ENCODE assay signal across 8 cellular contexts in the genomic region with DNA sequence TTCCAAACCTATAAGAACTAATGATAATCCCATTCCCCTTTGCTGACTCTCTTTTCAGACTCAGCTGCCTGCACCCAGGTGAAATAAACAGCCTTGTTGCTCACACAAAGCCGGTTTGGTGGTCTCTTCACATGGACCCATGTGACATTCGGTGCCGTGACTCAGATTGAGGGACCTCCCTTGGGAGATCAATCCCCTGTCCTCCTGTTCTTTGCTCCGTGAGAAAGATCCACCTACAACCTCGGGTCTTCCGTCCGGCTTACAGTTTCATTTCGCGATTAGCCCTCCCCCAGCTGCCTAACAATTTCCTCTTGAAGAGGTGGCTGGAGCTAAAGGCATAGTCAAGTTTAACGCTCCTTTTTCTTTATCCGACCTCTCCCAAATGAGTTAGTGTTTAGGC.
DNase-seq lines count a peak whose midpoint lies in the region; ATAC-seq and TF ChIP-seq lines count a peak whose summit lies in the region.
"Not testable (repeated sequence)": the region's sequence is repeated elsewhere in the genome, so short reads cannot be mapped to it uniquely, and the experiment has no call there.

No MANE protein-coding gene starts in this region.

- H3K4me1 Mint-ChIP-seq in Caco-2 (ENCODE audit: low read depth, unreplicated experiment), result peaks cover 27% of the 10 kb centered on the region
- peaks cover 34% of the 10 kb centered on the region for H3K4me1 Mint-ChIP-seq in endodermal cell

- not testable (repeated sequence) for H3K27me3 Mint-ChIP-seq in Caco-2 (ENCODE audit: insufficient read depth, unreplicated experiment)
- H3K27me3 Mint-ChIP-seq in endodermal cell (ENCODE audit: insufficient read depth), result peaks cover 68% of the 10 kb centered on the region

- not testable (repeated sequence) for BruUV-seq in Caco-2 (replicated peaks; lab: Mats Ljungman, UMichigan); PC-9 (replicated peaks; lab: Mats Ljungman, UMichigan)

- H3K27me3 ChIP-seq in Caco-2 (replicated peaks; ENCODE audit: control insufficient read depth, insufficient read depth, low read length); PC-9 (ENCODE audit: insufficient read depth, low read depth); endodermal cell (ENCODE audit: control insufficient read depth, insufficient read depth, low read length, poor library complexity, severe bottlenecking); right lobe of liver; smooth muscle cell (ENCODE audit: low read depth): not testable (repeated sequence)

- TF ChIP-seq CTCF in Caco-2 (IDR thresholded peaks at IDR 0.05; ENCODE audit: insufficient read depth in 1 of 2, low read depth in 1 of 2, low read length in 1 of 2, severe bottlenecking in 1 of 2, unreplicated experiment in 1 of 2); PC-9 (conservative IDR thresholded peaks at IDR 0.05); endodermal cell (conservative IDR thresholded peaks at IDR 0.05); right lobe of liver (IDR thresholded peaks at IDR 0.05); smooth muscle cell (IDR thresholded peaks at IDR 0.05; ENCODE audit: borderline replicate concordance, insufficient read depth, poor library complexity, severe bottlenecking): not testable (repeated sequence)

- H4K20me1 ChIP-seq in PC-9 (ENCODE audit: insufficient read depth); smooth muscle cell (ENCODE audit: low read depth): not testable (repeated sequence)

- CTCF ChIA-PET in Caco-2 (lab: Charles Lee); PC-9 (lab: Charles Lee): not testable (repeated sequence)

- H3K27ac ChIP-seq in PC-9; endodermal cell (ENCODE audit: low read depth, low read length); right lobe of liver: not testable (repeated sequence)
- peak overlapping the region; percentile 31 for H3K27ac ChIP-seq in smooth muscle cell (ENCODE audit: low read depth)

- H3K9me2 ChIP-seq in PC-9 (ENCODE audit: insufficient read depth), result not testable (repeated sequence)

- ATAC-seq in GM18498 (IDR thresholded peaks at IDR 0.05; ENCODE audit: unreplicated experiment) (peak; percentile 64), GM19463 (IDR thresholded peaks at IDR 0.05; ENCODE audit: unreplicated experiment) (peak; percentile 35), HG02642 (IDR thresholded peaks at IDR 0.05; ENCODE audit: poor library complexity, unreplicated experiment) (peak; percentile 49), right lobe of liver (peak in 2 of 4 donors; percentile 41 to 45)

- intact Hi-C loops in Caco-2 (cut with micrococcal nuclease; ENCODE audit: unreplicated experiment), result loop anchor here (5.0 to 10.0 kb wide), 2 partner anchors 603 to 1395 kb away; no protein-coding TSS in a partner anchor
- intact Hi-C loops in PC-9 (cut with micrococcal nuclease; ENCODE audit: unreplicated experiment); right lobe of liver (cut with DNase I): not testable (repeated sequence)

- H3K4me1 ChIP-seq in Caco-2 (peaks cover 36% of the 10 kb centered on the region), right lobe of liver (peaks cover 0 to 11% (median 0%) of the 10 kb centered on the region in 4 donors)
- H3K4me1 ChIP-seq in PC-9 (replicated peaks; ENCODE audit: insufficient read depth); endodermal cell (ENCODE audit: control insufficient read depth, insufficient read depth, low read length); smooth muscle cell (ENCODE audit: low read depth): not testable (repeated sequence)

- H2AFZ ChIP-seq in PC-9; smooth muscle cell (ENCODE audit: low read depth): not testable (repeated sequence)

- H3K36me3 Mint-ChIP-seq in Caco-2 (ENCODE audit: insufficient read depth, unreplicated experiment), result peaks cover 22% of the 10 kb centered on the region
- not testable (repeated sequence) for H3K36me3 Mint-ChIP-seq in endodermal cell (ENCODE audit: low read depth)

- H3K9me3 Mint-ChIP-seq in Caco-2 (ENCODE audit: unreplicated experiment), result peaks cover 34% of the 10 kb centered on the region
- H3K9me3 Mint-ChIP-seq in endodermal cell, result not testable (repeated sequence)

- not testable (repeated sequence) for TF ChIP-seq POLR2A in right lobe of liver (IDR thresholded peaks at IDR 0.05)

- POLR2A ChIA-PET in Caco-2 (lab: Charles Lee); PC-9 (lab: Charles Lee; ENCODE audit: unreplicated experiment): not testable (repeated sequence)

- H3K4me3 ChIP-seq in Caco-2 (ENCODE audit: low read depth, low read length); PC-9; endodermal cell (ENCODE audit: low read length); smooth muscle cell: not testable (repeated sequence)
- H3K4me3 ChIP-seq in right lobe of liver, result peak overlapping the region; percentile 26 to 28 (median 26)

- 80 to 82% methylated on average over 4 to 11 of the region's 11 CpGs for WGBS in endodermal cell (ENCODE audit: insufficient coverage in 1 of 2, insufficient read length in 1 of 2), 2 experiments
- 31% methylated on average over 11 of the region's 11 CpGs for WGBS in right lobe of liver (ENCODE audit: insufficient coverage, low coverage, low lambda C conversion rate, missing lambda C conversion rate)
- 78% methylated on average over 11 of the region's 11 CpGs for WGBS in smooth muscle cell (ENCODE audit: low lambda C conversion rate)

- H3K9ac ChIP-seq in endodermal cell (ENCODE audit: extremely low read depth, low read length, poor library complexity, severe bottlenecking); smooth muscle cell (ENCODE audit: low read depth): not testable (repeated sequence)

- H3K9me3 ChIP-seq in Caco-2, result peaks cover 30% of the 10 kb centered on the region
- not testable (repeated sequence) for H3K9me3 ChIP-seq in PC-9 (ENCODE audit: insufficient read depth, low read depth); endodermal cell (ENCODE audit: control insufficient read depth, low read length); right lobe of liver; smooth muscle cell (replicated peaks; ENCODE audit: low read depth)

- H3K27ac Mint-ChIP-seq in Caco-2 (ENCODE audit: unreplicated experiment), result peak overlapping the region; percentile 77
- peak overlapping the region; percentile 40 for H3K27ac Mint-ChIP-seq in endodermal cell

- H3K79me2 ChIP-seq in PC-9 (ENCODE audit: low read depth); smooth muscle cell (ENCODE audit: low read depth): not testable (repeated sequence)

- not testable (repeated sequence) for H3K36me3 ChIP-seq in Caco-2 (ENCODE audit: control insufficient read depth, insufficient read depth, low read length); PC-9 (ENCODE audit: low read depth); endodermal cell (ENCODE audit: control insufficient read depth, insufficient read depth, low read length); right lobe of liver; smooth muscle cell (ENCODE audit: low read depth)

- peak overlapping the region; percentile 23 for H3K4me3 Mint-ChIP-seq in Caco-2 (ENCODE audit: unreplicated experiment)
- peak overlapping the region; percentile 21 for H3K4me3 Mint-ChIP-seq in endodermal cell

- DNase-seq in Caco-2; PC-9; endodermal cell; right lobe of liver; smooth muscle cell (lab: John Stamatoyannopoulos, UW; ENCODE audit: unreplicated experiment): not testable (repeated sequence)

- not testable (repeated sequence) for H3F3A ChIP-seq in PC-9 (ENCODE audit: insufficient read depth, low read depth); smooth muscle cell (ENCODE audit: low read depth)

- peak overlapping the region; percentile 38; the same call in 1 of the 2 replicates for H3K4me2 ChIP-seq in PC-9
- not testable (repeated sequence) for H3K4me2 ChIP-seq in smooth muscle cell
